ENCODE assay signal across 10 cellular contexts in genomic region chr1:23394664-23395063, GRCh38. TPM values are rescaled to one million over a fixed set of nuclear protein-coding genes. Genes with fewer than 3 reads are reported as not detected.
DNase-seq lines count a peak whose midpoint lies in the region; ATAC-seq, FAIRE-seq and TF ChIP-seq lines count a peak whose summit lies in the region.
"Had no signal": no experiment of that assay in that cellular context is flagged by ENCODE, and none has a peak within 500 bp of the region (broad histone marks: within the 10 kb centered on the region; RNA-seq: fewer than 3 reads in every experiment).

No MANE protein-coding gene starts in this region.

- FAIRE-seq in H54 (lab: Jason Lieb, UNC) = no peak

- H3K36me3 ChIP-seq in spleen (no peaks in the 10 kb centered on the region), WERI-Rb-1 (no peaks in the 10 kb centered on the region)

- POLR2A ChIA-PET in activated CD4-positive, alpha-beta memory T cell treated with anti-CD3 and anti-CD28 coated beads for 36 hours (lab: Charles Lee) = no interaction called here

- H3K27ac Mint-ChIP-seq in activated CD4-positive, alpha-beta memory T cell treated with anti-CD3 and anti-CD28 coated beads for 36 hours = no peak overlapping the region
- H3K27ac Mint-ChIP-seq: immature natural killer cell had no signal

- WGBS in spleen, 5 donors = 37 to 63% (median 44%) methylated on average over 7 of the region's 7 CpGs

- H3K4me3 ChIP-seq in cardiac fibroblast (replicated peaks in 1 of 2; ENCODE audit: low read depth in 2 of 2, low read length in 2 of 2) (no peak overlapping the region), spleen (peak overlapping the region in 1 of 8 donors; percentile 0), WERI-Rb-1 (ENCODE audit: low read depth, low read length) (no peak overlapping the region)

- H3K27ac ChIP-seq in spleen = peak overlapping the region; percentile 69 to 89 (median 78)
- H3K27ac ChIP-seq in WERI-Rb-1 = no peak overlapping the region

- H3K9me3 ChIP-seq in spleen = no peaks in the 10 kb centered on the region
- H3K9me3 ChIP-seq in WERI-Rb-1 (ENCODE audit: severe bottlenecking) = peaks cover 2% of the 10 kb centered on the region

- TF ChIP-seq CTCF in cardiac fibroblast (IDR thresholded peaks at IDR 0.05; ENCODE audit: low read depth, low read length) (peak; percentile 9), spleen (IDR thresholded peaks at IDR 0.05 in 8 of 11, conservative IDR thresholded peaks at IDR 0.05 in 3 of 11) (peak in 1 of 11 experiments; percentile 7), WERI-Rb-1 (IDR thresholded peaks at IDR 0.05; ENCODE audit: low read depth, low read length) (no peak)

- no peaks in the 10 kb centered on the region for H3K9me3 Mint-ChIP-seq in activated CD4-positive, alpha-beta memory T cell treated with anti-CD3 and anti-CD28 coated beads for 36 hours
- H3K9me3 Mint-ChIP-seq: immature natural killer cell had no signal

- H3K4me1 Mint-ChIP-seq in activated CD4-positive, alpha-beta memory T cell treated with anti-CD3 and anti-CD28 coated beads for 36 hours (ENCODE audit: low read depth) = peaks cover 3% of the 10 kb centered on the region
- H3K4me1 Mint-ChIP-seq: immature natural killer cell had no signal

- H3K4me3 Mint-ChIP-seq in activated CD4-positive, alpha-beta memory T cell treated with anti-CD3 and anti-CD28 coated beads for 36 hours = no peak overlapping the region
- H3K4me3 Mint-ChIP-seq: immature natural killer cell had no signal

- TF ChIP-seq POLR2A in H54 (IDR thresholded peaks at IDR 0.05; ENCODE audit: low read depth, low read length) (no peak), spleen (IDR thresholded peaks at IDR 0.05) (no peak)

- CTCF ChIA-PET in activated CD4-positive, alpha-beta memory T cell treated with anti-CD3 and anti-CD28 coated beads for 36 hours (lab: Charles Lee) = interaction anchor here (2.4 kb wide), 1 partner anchor 9 kb away, joined by 11 read pairs; no protein-coding TSS in a partner anchor

- ATAC-seq in left lobe of liver (peak; percentile 63), HG03159 (IDR thresholded peaks at IDR 0.05; ENCODE audit: unreplicated experiment) (no peak)

- H3K36me3 Mint-ChIP-seq in activated CD4-positive, alpha-beta memory T cell treated with anti-CD3 and anti-CD28 coated beads for 36 hours = peaks cover 3% of the 10 kb centered on the region
- H3K36me3 Mint-ChIP-seq: immature natural killer cell had no signal

- H3K4me1 ChIP-seq in spleen = peaks cover 0 to 33% (median 16%) of the 10 kb centered on the region in 6 donors

- intact Hi-C loops in spleen (cut with DNase I; ENCODE audit: low total_unique reads) = no loop called here
- intact Hi-C loops in activated CD4-positive, alpha-beta memory T cell treated with anti-CD3 and anti-CD28 coated beads for 36 hours (cut with micrococcal nuclease) = no loop called here

- DNase-seq in H54 (ENCODE audit: insufficient read length, low spot score) (peak; percentile 30), cardiac fibroblast (ENCODE audit: low read depth in 2 of 2) (peak; percentile 67 to 95), left lobe of liver (ENCODE audit: low spot score) (peak; percentile 59), spleen (peak; percentile 82), WERI-Rb-1 (no peak)
- DNase-seq in stimulated activated CD4-positive, alpha-beta T cell treated with anti-CD3 and anti-CD28 coated beads, Interleukin-15, amount 100 ng/mL, for 24 hours = no peak
- no peak for DNase-seq in activated CD4-positive, alpha-beta memory T cell treated with anti-CD3 and anti-CD28 coated beads for 36 hours
- DNase-seq: immature natural killer cell, NCI-H524 treated with DMSO at 0.1 percent for 48 hours had no signal

- H3K27me3 Mint-ChIP-seq in activated CD4-positive, alpha-beta memory T cell treated with anti-CD3 and anti-CD28 coated beads for 36 hours = no peaks in the 10 kb centered on the region

- H3K27me3 ChIP-seq in spleen (replicated peaks in 1 of 7) (peaks cover 0 to 6% (median 0%) of the 10 kb centered on the region in 7 donors), WERI-Rb-1 (ENCODE audit: insufficient read depth, low read depth, severe bottlenecking) (no peaks in the 10 kb centered on the region)

RNA-seq across cellular contexts. Expression of gene ZNF436, which starts 25.0 kb away (rescaled TPM):
- total RNA-seq in left lobe of liver (3.7 TPM), spleen (10 to 100 TPM; 15.3 to 32.1 (median 20.3) TPM)
- polyA plus RNA-seq in spleen = 1 to 10 TPM; 2.8 to 5.5 (median 3.4) TPM
- total RNA-seq in activated CD4-positive, alpha-beta memory T cell treated with anti-CD3 and anti-CD28 coated beads for 36 hours = 1 to 10 TPM; 4.6 to 4.8 TPM

RNA-seq across cellular contexts. Expression of gene TCEA3, which starts 29.9 kb away (rescaled TPM):
- total RNA-seq in left lobe of liver (70.9 TPM), spleen (10 to 100 TPM in 4 of 7 donors, 1 to 10 TPM in 3; 9.1 to 19.6 (median 17.6) TPM)
- 10 to 100 TPM in 1 of 3 donors, 1 to 10 TPM in 2; 4.6 to 11.0 (median 6.6) TPM for polyA plus RNA-seq in spleen
- total RNA-seq in activated CD4-positive, alpha-beta memory T cell treated with anti-CD3 and anti-CD28 coated beads for 36 hours = 1 to 10 TPM; 4.4 to 4.5 TPM

RNA-seq across cellular contexts. Expression of gene HNRNPR, which starts 50.6 kb away (rescaled TPM):
- total RNA-seq in left lobe of liver = 32.2 TPM
- total RNA-seq in spleen = 100 to 1,000 TPM in 5 of 7 donors, 10 to 100 TPM in 2; 75.8 to 143 (median 109) TPM
- polyA plus RNA-seq in spleen = 10 to 100 TPM; 58.2 to 83.2 (median 75.8) TPM
- 100 to 1,000 TPM; 180 to 183 TPM for total RNA-seq in activated CD4-positive, alpha-beta memory T cell treated with anti-CD3 and anti-CD28 coated beads for 36 hours

Comparison
In these comparisons a context has a peak if more than half of its experiments do, and no peak if none do; other contexts are left out.
1. DNase-seq: peak in H54 (single experiment), cardiac fibroblast (2 of 2), left lobe of liver (single experiment) and spleen (single experiment); none in stimulated activated CD4-positive, alpha-beta T cell treated with anti-CD3 and anti-CD28 coated beads, Interleukin-15, amount 100 ng/mL, for 24 hours (single experiment), WERI-Rb-1 (single experiment) and activated CD4-positive, alpha-beta memory T cell treated with anti-CD3 and anti-CD28 coated beads for 36 hours (single experiment).